In genomic region chrX:54999717-55000598, GRCh38 we compare ENCODE assay signal across 8 cellular contexts. TPM values are rescaled to one million over a fixed set of nuclear protein-coding genes. Genes with fewer than 3 reads are reported as not detected.
A peak's percentile ranks its signal among the peaks of the same experiment; 100 is the strongest.
DNase-seq lines count a peak whose midpoint lies in the region; ATAC-seq, FAIRE-seq and TF ChIP-seq lines count a peak whose summit lies in the region.

Gene APEX2, plus strand, starts transcription at chrX:55000363. Its CDS starts 60 bp downstream, at chrX:55000423.

- intact Hi-C loops in kidney (cut with DNase I), result no loop called here

- H3K4me1 ChIP-seq in kidney (ENCODE audit: control insufficient read depth in 1 of 2, insufficient read depth in 1 of 2, low read depth in 1 of 2, low read length in 2 of 2), result peaks cover 0 to 9% of the 10 kb centered on the region in 2 donors

- no peaks in the 10 kb centered on the region for H3K9me3 ChIP-seq in kidney (ENCODE audit: control insufficient read depth in 1 of 2, low read length in 2 of 2)

- H3K4me3 ChIP-seq in choroid plexus epithelial cell (ENCODE audit: low read depth, low read length) (peak within 1 kb of the TSS; percentile 73), kidney (ENCODE audit: low read length in 2 of 2) (peak within 1 kb of the TSS; percentile 89 to 96)

- peaks cover 6 to 20% of the 10 kb centered on the region in 2 donors for H3K36me3 ChIP-seq in kidney (ENCODE audit: control insufficient read depth in 1 of 2, insufficient read depth in 2 of 2, low read length in 2 of 2)

- FAIRE-seq in kidney (lab: Jason Lieb, UNC), result peak; percentile 96

- peak; percentile 86 for TF ChIP-seq POLR2A in GM19193 (IDR thresholded peaks at IDR 0.05; ENCODE audit: extremely low read depth, insufficient read depth, insufficient read length)

- H3K9ac ChIP-seq in kidney (ENCODE audit: low read length in 2 of 2), result peak within 1 kb of the TSS; percentile 77 to 82

- H3K27ac ChIP-seq in kidney (ENCODE audit: low read depth in 2 of 2, low read length in 2 of 2), result peak within 1 kb of the TSS; percentile 92 to 97

- TF ChIP-seq CTCF in choroid plexus epithelial cell (conservative IDR thresholded peaks at IDR 0.05; ENCODE audit: low read depth, low read length) (no peak), kidney (IDR thresholded peaks at IDR 0.05; ENCODE audit: borderline replicate concordance, extremely low read depth, insufficient read depth) (no peak)

- DNase-seq in AML-193 (lab: John Stamatoyannopoulos, UW) (peak; percentile 70 to 72), NCI-H510A treated with DMSO at 0.1 percent for 48 hours (lab: John Stamatoyannopoulos, UW) (peak; percentile 91), choroid plexus epithelial cell (ENCODE audit: low read depth) (peak; percentile 93), kidney (peak; percentile 97)
- DNase-seq in activated CD4-positive, alpha-beta T cell treated with anti-CD3 and anti-CD28 coated beads for 24 hours (ENCODE audit: low read depth in 2 of 2), result peak; percentile 72 to 74
- DNase-seq in stimulated activated CD4-positive, alpha-beta T cell treated with anti-CD3 and anti-CD28 coated beads, Interleukin-15, amount 100 ng/mL, for 24 hours, result peak; percentile 91

- peak; percentile 97 for ATAC-seq in HG03439 (IDR thresholded peaks at IDR 0.05; ENCODE audit: unreplicated experiment)

RNA-seq across cellular contexts. Expression of gene APEX2, which starts in this region (rescaled TPM):
- total RNA-seq in kidney, result 15.9 TPM
- polyA plus RNA-seq in kidney (ENCODE audit: insufficient read depth, low read depth, low replicate concordance), result 16.9 TPM

Comparison
In these comparisons a context has a peak if more than half of its experiments do, and no peak if none do; other contexts are left out.
1. Peak in every context shown above with its lines: DNase-seq, ATAC-seq, H3K4me3 ChIP-seq and H3K27ac ChIP-seq.